In the genomic region with DNA sequence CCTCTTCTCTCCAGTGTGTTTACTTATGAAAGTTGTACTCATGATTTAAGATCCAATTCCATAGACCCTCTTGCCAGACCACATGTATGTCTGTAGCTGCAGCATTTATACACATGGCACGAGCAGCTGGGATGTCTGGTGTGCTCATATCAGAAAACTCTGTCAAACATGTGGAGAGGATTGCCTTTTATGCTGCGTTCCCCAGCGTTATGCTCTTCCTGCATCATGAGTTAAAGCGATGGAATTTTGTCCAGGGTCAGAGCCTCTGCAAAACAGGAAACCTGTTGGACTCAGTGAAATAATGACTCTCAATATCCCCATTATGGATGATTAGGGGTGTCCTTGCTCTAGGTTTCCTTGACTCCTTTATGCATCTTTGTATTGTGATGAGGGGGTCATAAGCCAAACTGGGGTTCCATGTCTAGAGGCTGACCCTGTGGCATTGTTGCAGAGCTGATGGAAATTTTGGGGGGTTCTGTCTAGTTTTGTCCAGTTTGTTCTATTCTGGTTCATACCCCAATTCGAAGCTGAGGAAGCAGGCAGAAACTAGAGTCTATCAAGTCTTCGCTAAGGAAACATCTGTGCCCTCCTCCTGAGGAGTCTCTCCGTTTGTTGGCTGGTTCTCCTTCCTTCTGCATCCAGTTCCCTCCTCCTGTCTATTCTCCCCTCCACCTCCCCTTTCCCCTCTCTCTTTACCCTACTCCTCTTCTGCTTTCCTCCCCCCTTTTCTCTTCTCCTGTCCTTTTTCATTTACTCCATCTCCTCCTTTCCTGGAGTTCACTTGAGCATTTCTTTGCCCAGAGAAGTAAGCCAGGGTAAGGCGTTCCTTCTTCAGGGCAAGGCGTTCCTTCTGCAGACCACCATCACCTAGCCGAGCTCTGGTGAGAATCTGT, we compare ENCODE assay signal across 23 cellular contexts.
A peak's percentile ranks its signal among the peaks of the same experiment; 100 is the strongest.
DNase-seq lines count a peak whose midpoint lies in the region; ATAC-seq, FAIRE-seq and TF ChIP-seq lines count a peak whose summit lies in the region.
"Had no signal": no experiment of that assay in that cellular context is flagged by ENCODE, and none has a peak within 500 bp of the region (broad histone marks: within the 10 kb centered on the region; RNA-seq: fewer than 3 reads in every experiment).

No MANE protein-coding gene starts in this region.

- TF ChIP-seq RAD21 in H1 (IDR thresholded peaks at IDR 0.05 in 1 of 2, conservative IDR thresholded peaks at IDR 0.05 in 1 of 2; ENCODE audit: low read depth in 2 of 2, low read length in 2 of 2) = no peak

- H2BK15ac ChIP-seq in H9 (ENCODE audit: low read depth, low read length) = no peak overlapping the region
- H2BK15ac ChIP-seq in H1 (ENCODE audit: low read length) = no peak overlapping the region

- peak overlapping the region in 1 of 3 experiments; percentile 36; a peak in 2 of 7 replicates for H3K27ac Mint-ChIP-seq in H9
- H3K27ac Mint-ChIP-seq in T-helper 2 cell treated with Interferon-gamma antibody and Interleukin-4, amounts not matched to agents 5 μg/mL and 100 μg/mL, for 36 hours = no peak overlapping the region
- H3K27ac Mint-ChIP-seq in stimulated activated effector memory CD8-positive, alpha-beta T cell treated with anti-CD3 and anti-CD28 coated beads, Interleukin-12 subunit alpha, Interleukin-12 subunit beta, amount 100 ng/mL, for 72 hours = no peak overlapping the region
- H3K27ac Mint-ChIP-seq: immature natural killer cell had no signal

- H2AK5ac ChIP-seq in H9 (ENCODE audit: insufficient read length, low read length) (no peak overlapping the region), H1 (ENCODE audit: low read depth, low read length) (peak overlapping the region; percentile 95; the same call in 1 of the 2 replicates)

- no peaks in the 10 kb centered on the region for H3K9me3 ChIP-seq in H9 (ENCODE audit: control insufficient read depth, low read depth, low read length)
- no peaks in the 10 kb centered on the region for H3K9me3 ChIP-seq in H1 (ENCODE audit: insufficient read depth in 2 of 2, low read depth in 1 of 2, low read length in 1 of 2)
- no peaks in the 10 kb centered on the region for H3K9me3 ChIP-seq in mesodermal cell (ENCODE audit: control insufficient read depth, low read length)
- H3K9me3 ChIP-seq: MG63, neutrophil, tibial artery had no signal

- no peak overlapping the region for H3K4me3 ChIP-seq in H1 (ENCODE audit: extremely low read depth in 1 of 4, insufficient read depth in 2 of 4, low read depth in 3 of 4, low read length in 4 of 4)
- no peak overlapping the region for H3K4me3 ChIP-seq in mesodermal cell (ENCODE audit: extremely low read depth, insufficient read depth, low read length, poor library complexity, severe bottlenecking)
- H3K4me3 ChIP-seq: cardiac muscle cell, MG63, tibial artery had no signal

- DNase-seq in H9 (no peak), OCI-M1 (lab: John Stamatoyannopoulos, UW) (peak; percentile 28), H1 (ENCODE audit: low read depth in 1 of 2, low spot score in 2 of 2) (no peak), midbrain (lab: John Stamatoyannopoulos, UW) (no peak), GM13977 (ENCODE audit: low spot score) (no peak)
- no peak for DNase-seq in T-helper 2 cell treated with Interferon-gamma antibody and Interleukin-4, amounts not matched to agents 5 μg/mL and 100 μg/mL, for 36 hours (ENCODE audit: low spot score)
- DNase-seq in stimulated activated effector memory CD8-positive, alpha-beta T cell treated with anti-CD3 and anti-CD28 coated beads, Interleukin-12 subunit alpha, Interleukin-12 subunit beta, amount 100 ng/mL, for 72 hours (ENCODE audit: low spot score in 2 of 2) = no peak
- DNase-seq: glutamatergic neuron; GOT3; immature natural killer cell; MG63; NCI-H2029; NCI-H748 treated with DMSO at 0.1 percent for 48 hours; RPMI8226; stimulated activated CD4-positive, alpha-beta T cell treated with anti-CD3 and anti-CD28 coated beads, Interleukin-4, amount 100 ng/mL, for 1 hour; stimulated activated CD8-positive, alpha-beta memory T cell treated with anti-CD3 and anti-CD28 coated beads, Interleukin-4, amount 100 ng/mL, for 48 hours; tibial artery had no signal

- no peaks in the 10 kb centered on the region for H3K23me2 ChIP-seq in H9 (ENCODE audit: insufficient read length, low read depth, low read length, poor library complexity, severe bottlenecking)
- H3K23me2 ChIP-seq in H1 (ENCODE audit: low read depth, low read length) = no peaks in the 10 kb centered on the region; the same call in 1 of the 2 replicates

- H4K20me1 ChIP-seq in H9 (ENCODE audit: control insufficient read depth, insufficient read depth, insufficient read length) = no peaks in the 10 kb centered on the region
- H4K20me1 ChIP-seq in H1 (replicated peaks in 1 of 2; ENCODE audit: control insufficient read depth in 1 of 2, insufficient read depth in 2 of 2, low read length in 2 of 2) = no peaks in the 10 kb centered on the region

- H3K27ac ChIP-seq in H9 (ENCODE audit: insufficient read length, low read depth, low read length) (no peak overlapping the region), H1 (ENCODE audit: low read depth, low read length) (no peak overlapping the region), mesodermal cell (ENCODE audit: low read depth, low read length, severe bottlenecking) (peak overlapping the region; percentile 51)
- H3K27ac ChIP-seq: cardiac muscle cell, tibial artery had no signal

- no peak for ATAC-seq in stimulated activated effector memory CD8-positive, alpha-beta T cell treated with anti-CD3 and anti-CD28 coated beads, Interleukin-12 subunit alpha, Interleukin-12 subunit beta, amount 100 ng/mL, for 72 hours
- ATAC-seq: sciatic nerve had no signal

- H3K36me3 Mint-ChIP-seq in H9 (ENCODE audit: insufficient read depth in 1 of 3, low read depth in 3 of 3) = no peaks in the 10 kb centered on the region; a peak in 1 of 7 replicates
- H3K36me3 Mint-ChIP-seq in T-helper 2 cell treated with Interferon-gamma antibody and Interleukin-4, amounts not matched to agents 5 μg/mL and 100 μg/mL, for 36 hours (ENCODE audit: low read depth) = peaks cover 5% of the 10 kb centered on the region
- no peaks in the 10 kb centered on the region for H3K36me3 Mint-ChIP-seq in stimulated activated effector memory CD8-positive, alpha-beta T cell treated with anti-CD3 and anti-CD28 coated beads, Interleukin-12 subunit alpha, Interleukin-12 subunit beta, amount 100 ng/mL, for 72 hours
- H3K36me3 Mint-ChIP-seq: activated naive CD4-positive, alpha-beta T cell treated with anti-CD3 and anti-CD28 coated beads, Interleukin-2, amount 50 U/mL, for 24 hours; immature natural killer cell had no signal

- no peak overlapping the region for H2BK20ac ChIP-seq in H9 (ENCODE audit: low read depth, low read length, poor library complexity, severe bottlenecking)
- H2BK20ac ChIP-seq in H1 (ENCODE audit: low read length) = no peak overlapping the region

- no peak overlapping the region for H2BK5ac ChIP-seq in H9 (ENCODE audit: insufficient read length, low read length)
- H2BK5ac ChIP-seq in H1 (ENCODE audit: low read depth, low read length) = no peak overlapping the region

- no peak overlapping the region for H2BK12ac ChIP-seq in H9 (ENCODE audit: insufficient read length, low read depth, low read length)
- peak overlapping the region; percentile 72; the same call in 1 of the 2 replicates for H2BK12ac ChIP-seq in H1 (ENCODE audit: low read depth, low read length)

- no peak overlapping the region for H3K18ac ChIP-seq in H9 (ENCODE audit: insufficient read length, low read depth, low read length)
- peak overlapping the region; percentile 55; the same call in 1 of the 2 replicates for H3K18ac ChIP-seq in H1 (ENCODE audit: extremely low read depth, low read length)

- H3K79me2 ChIP-seq in H9 (ENCODE audit: insufficient read depth, low read length) (no peaks in the 10 kb centered on the region), H1 (ENCODE audit: control insufficient read depth in 1 of 2, insufficient read depth in 2 of 2, low read length in 2 of 2) (no peaks in the 10 kb centered on the region)

- H3K4me1 Mint-ChIP-seq in H9 = peaks cover 12 to 15% of the 10 kb centered on the region in 2 experiments
- H3K4me1 Mint-ChIP-seq in T-helper 2 cell treated with Interferon-gamma antibody and Interleukin-4, amounts not matched to agents 5 μg/mL and 100 μg/mL, for 36 hours (ENCODE audit: low read depth) = peaks cover 11% of the 10 kb centered on the region
- H3K4me1 Mint-ChIP-seq in stimulated activated effector memory CD8-positive, alpha-beta T cell treated with anti-CD3 and anti-CD28 coated beads, Interleukin-12 subunit alpha, Interleukin-12 subunit beta, amount 100 ng/mL, for 72 hours = peaks cover 8% of the 10 kb centered on the region
- H3K4me1 Mint-ChIP-seq: immature natural killer cell had no signal

- TF ChIP-seq CTCF in H9 (conservative IDR thresholded peaks at IDR 0.05) (no peak), H1 (IDR thresholded peaks at IDR 0.05; ENCODE audit: control extremely low read depth in 1 of 3, insufficient read depth in 1 of 3, low read depth in 1 of 3, low read length in 3 of 3) (no peak), GM13977 (IDR thresholded peaks at IDR 0.05; ENCODE audit: extremely low read depth, insufficient read depth, missing control alignments) (no peak)

- H3K4me1 ChIP-seq in H9 (ENCODE audit: insufficient read depth, low read length) = peaks cover under 1% of the 10 kb centered on the region; the same call in 1 of the 2 replicates
- peaks cover 0 to 3% (median 0%) of the 10 kb centered on the region in 4 experiments; a peak in 2 of 7 replicates for H3K4me1 ChIP-seq in H1 (replicated peaks in 1 of 4; ENCODE audit: control insufficient read depth in 3 of 4, insufficient read depth in 4 of 4, low read length in 3 of 4)
- H3K4me1 ChIP-seq in mesodermal cell (ENCODE audit: control insufficient read depth, insufficient read depth, low read length, poor library complexity, severe bottlenecking) = peaks cover 22% of the 10 kb centered on the region
- H3K4me1 ChIP-seq: tibial artery had no signal

- POLR2A ChIA-PET in H1 (lab: Charles Lee; ENCODE audit: partially characterized antibody) = no interaction called here

- no peak overlapping the region for H3K23ac ChIP-seq in H9 (ENCODE audit: insufficient read length, low read depth, low read length)
- H3K23ac ChIP-seq in H1 (ENCODE audit: insufficient read length) = no peak overlapping the region

- no peaks in the 10 kb centered on the region for H3K79me1 ChIP-seq in H9 (ENCODE audit: insufficient read depth, low read depth, low read length, poor library complexity, severe bottlenecking)
- no peaks in the 10 kb centered on the region for H3K79me1 ChIP-seq in H1 (ENCODE audit: low read depth, low read length)

- no peak overlapping the region for H4K5ac ChIP-seq in H9 (ENCODE audit: insufficient read length, low read depth, low read length)
- H4K5ac ChIP-seq in H1 (ENCODE audit: insufficient read length, low read depth, low read length) = no peak overlapping the region

- H3K4me2 ChIP-seq in H9 (ENCODE audit: insufficient read depth, insufficient read length, low read length) (no peak overlapping the region), H1 (ENCODE audit: insufficient read depth in 1 of 2, low read depth in 2 of 2, low read length in 2 of 2) (no peak overlapping the region)

- TF ChIP-seq POLR2A in H1 (IDR thresholded peaks at IDR 0.05; ENCODE audit: control extremely low read depth in 1 of 2, low read depth in 2 of 2, low read length in 2 of 2) = no peak

- no peaks in the 10 kb centered on the region for H3K9me3 Mint-ChIP-seq in H9
- peaks cover 4% of the 10 kb centered on the region for H3K9me3 Mint-ChIP-seq in T-helper 2 cell treated with Interferon-gamma antibody and Interleukin-4, amounts not matched to agents 5 μg/mL and 100 μg/mL, for 36 hours
- H3K9me3 Mint-ChIP-seq in stimulated activated effector memory CD8-positive, alpha-beta T cell treated with anti-CD3 and anti-CD28 coated beads, Interleukin-12 subunit alpha, Interleukin-12 subunit beta, amount 100 ng/mL, for 72 hours = no peaks in the 10 kb centered on the region
- H3K9me3 Mint-ChIP-seq: activated naive CD4-positive, alpha-beta T cell treated with anti-CD3 and anti-CD28 coated beads, Interleukin-2, amount 50 U/mL, for 24 hours; immature natural killer cell had no signal

- no peak overlapping the region for H3K56ac ChIP-seq in H9 (ENCODE audit: insufficient read length, low read depth, low read length)
- no peak overlapping the region for H3K56ac ChIP-seq in H1 (replicated peaks; ENCODE audit: insufficient read length, low read depth, low read length)

- CTCF ChIA-PET in H1 (lab: Charles Lee; ENCODE audit: partially characterized antibody) = interaction anchor here (0.6 kb wide), 1 partner anchor 154 kb away, joined by 3 read pairs; no protein-coding TSS in a partner anchor

- WGBS in H9 (ENCODE audit: extremely low coverage, insufficient read length, low lambda C conversion rate) = no CpG with 5 or more reads among the region's 10 CpGs
- 90% methylated on average over 10 of the region's 10 CpGs; no CpG with 5 or more reads in 1 of the 2 experiments for WGBS in H1 (ENCODE audit: extremely low coverage in 1 of 2, insufficient coverage in 1 of 2, insufficient read length in 1 of 2, insufficient replicate concordance in 2 of 2, low coverage in 1 of 2, low lambda C conversion rate in 2 of 2, missing lambda C conversion rate in 1 of 2), 2 experiments
- WGBS in mesodermal cell (ENCODE audit: insufficient coverage in 2 of 2), 2 experiments = 89 to 94% methylated on average over 7 to 10 of the region's 10 CpGs

- in situ Hi-C loops in GM13977 (cut with MboI; ENCODE audit: low pct_unique_long_range_greater_than_20kb, low sequenced_read_pairs, unreplicated experiment) = no loop called here

- H2BK120ac ChIP-seq in H9 (ENCODE audit: low read depth, low read length, poor library complexity, severe bottlenecking) (no peak overlapping the region), H1 (replicated peaks; ENCODE audit: low read depth, low read length) (no peak overlapping the region)

- H3K27me3 ChIP-seq in H9 (ENCODE audit: insufficient read depth, low read length) = no peaks in the 10 kb centered on the region
- H3K27me3 ChIP-seq in H1 (replicated peaks in 1 of 4; ENCODE audit: control insufficient read depth in 3 of 4, extremely low read depth in 1 of 4, insufficient read depth in 3 of 4, low read length in 3 of 4) = no peaks in the 10 kb centered on the region
- H3K27me3 ChIP-seq: cardiac muscle cell, neutrophil, tibial artery had no signal

- H3K4ac ChIP-seq in H9 (ENCODE audit: low read depth, low read length) = no peak overlapping the region
- no peak overlapping the region for H3K4ac ChIP-seq in H1 (replicated peaks; ENCODE audit: insufficient read length, low read depth, low read length)

- H4K91ac ChIP-seq in H9 (ENCODE audit: insufficient read length, low read depth, low read length) (no peak overlapping the region), H1 (replicated peaks; ENCODE audit: insufficient read length, low read length) (no peak overlapping the region)

- H3K36me3 ChIP-seq in H1 (ENCODE audit: control insufficient read depth in 2 of 4, insufficient read depth in 4 of 4, low read length in 3 of 4) = no peaks in the 10 kb centered on the region
- no peaks in the 10 kb centered on the region for H3K36me3 ChIP-seq in mesodermal cell (ENCODE audit: control insufficient read depth, insufficient read depth, low read length)
- H3K36me3 ChIP-seq: cardiac muscle cell, MG63, neutrophil, tibial artery had no signal

- no peak overlapping the region for H3T11ph ChIP-seq in H9 (ENCODE audit: low read length)

- H3K14ac ChIP-seq in H9 (ENCODE audit: insufficient read depth, low read length) (peak overlapping the region; percentile 59; the same call in 1 of the 2 replicates), H1 (ENCODE audit: insufficient read length) (no peak overlapping the region)

- H3K9ac ChIP-seq in H9 (ENCODE audit: extremely low read depth, insufficient read length, low read length) (no peak overlapping the region), H1 (replicated peaks in 1 of 4; ENCODE audit: extremely low read depth in 1 of 4, low read depth in 3 of 4, low read length in 3 of 4) (no peak overlapping the region)

- H3K4me3 Mint-ChIP-seq in H9 = no peak overlapping the region
- no peak overlapping the region for H3K4me3 Mint-ChIP-seq in T-helper 2 cell treated with Interferon-gamma antibody and Interleukin-4, amounts not matched to agents 5 μg/mL and 100 μg/mL, for 36 hours
- no peak overlapping the region for H3K4me3 Mint-ChIP-seq in stimulated activated effector memory CD8-positive, alpha-beta T cell treated with anti-CD3 and anti-CD28 coated beads, Interleukin-12 subunit alpha, Interleukin-12 subunit beta, amount 100 ng/mL, for 72 hours
- H3K4me3 Mint-ChIP-seq: activated naive CD4-positive, alpha-beta T cell treated with anti-CD3 and anti-CD28 coated beads, Interleukin-2, amount 50 U/mL, for 24 hours; immature natural killer cell had no signal

- H4K8ac ChIP-seq in H9 (replicated peaks; ENCODE audit: insufficient read length, low read depth, low read length) = no peak overlapping the region
- H4K8ac ChIP-seq in H1 (ENCODE audit: extremely low read depth, insufficient read depth, low read length) = no peak overlapping the region

- H3K27me3 Mint-ChIP-seq in H9 (ENCODE audit: low read depth) = no peaks in the 10 kb centered on the region
- H3K27me3 Mint-ChIP-seq in T-helper 2 cell treated with Interferon-gamma antibody and Interleukin-4, amounts not matched to agents 5 μg/mL and 100 μg/mL, for 36 hours (ENCODE audit: low read depth) = peaks cover 24% of the 10 kb centered on the region

- TF ChIP-seq EP300 in H1 (IDR thresholded peaks at IDR 0.05; ENCODE audit: borderline replicate concordance in 1 of 2, low read depth in 2 of 2, low read length in 2 of 2) = no peak

- FAIRE-seq in H1 (lab: Jason Lieb, UNC) = no peak
- FAIRE-seq: endometrium had no signal

- H2AFZ ChIP-seq in H9 (ENCODE audit: low read length) (no peak overlapping the region), H1 (ENCODE audit: low read length) (no peak overlapping the region)
